1 cellular context compared by ENCODE assay signal in genomic region chr6:118651282-118652050, GRCh38.
TF ChIP-seq lines count a peak whose summit lies in the region.

TSS of gene CEP85L (minus strand) at chr6:118651591. CDS start at chr6:118651269, 322 bp downstream.

TF ChIP-seq in HepG2, 621 proteins besides CTCF, POLR2A, EP300 and RAD21 (continued from another document and continues in another):
- TF ChIP-seq ZNF770 (CRISPR knock-in tag; IDR thresholded peaks at IDR 0.05) (no peak; the same call in none of the 2 replicates), POLR2AphosphoS5 (IDR thresholded peaks at IDR 0.05; ENCODE audit: low read depth, low read length) (no peak), ELF4 (CRISPR knock-in tag; IDR thresholded peaks at IDR 0.05; ENCODE audit: borderline replicate concordance) (no peak), FOXP1 (IDR thresholded peaks at IDR 0.05) (no peak), FOXP1 (CRISPR knock-in tag; IDR thresholded peaks at IDR 0.05) (no peak), REXO4 (CRISPR knock-in tag; IDR thresholded peaks at IDR 0.05; ENCODE audit: borderline replicate concordance) (no peak), ZSCAN12 (CRISPR knock-in tag; IDR thresholded peaks at IDR 0.05) (no peak), TSC22D2 (CRISPR knock-in tag; IDR thresholded peaks at IDR 0.05; ENCODE audit: borderline replicate concordance) (0 out of 2 replicates have a peak, but pooled peaks have one; percentile 21), PRMT3 (CRISPR knock-in tag; IDR thresholded peaks at IDR 0.05; ENCODE audit: borderline replicate concordance, low read depth) (0 out of 2 replicates have a peak, but pooled peaks have one; percentile 71), ESRRA (CRISPR knock-in tag; IDR thresholded peaks at IDR 0.05; ENCODE audit: low read depth) (no peak), SATB2 (CRISPR knock-in tag; IDR thresholded peaks at IDR 0.05) (no peak), ETV5 (CRISPR knock-in tag; IDR thresholded peaks at IDR 0.05; ENCODE audit: borderline replicate concordance) (no peak; the same call in 1 of the 2 replicates), ZNF484 (CRISPR knock-in tag; IDR thresholded peaks at IDR 0.05; ENCODE audit: borderline replicate concordance, low read depth) (no peak), PBX2 (CRISPR knock-in tag; IDR thresholded peaks at IDR 0.05) (no peak), ELF1 (CRISPR knock-in tag; IDR thresholded peaks at IDR 0.05) (no peak), ADNP (CRISPR knock-in tag; IDR thresholded peaks at IDR 0.05) (no peak), ZNF766 (CRISPR knock-in tag; IDR thresholded peaks at IDR 0.05; ENCODE audit: borderline replicate concordance) (0 out of 2 replicates have a peak, but pooled peaks have one; percentile 11), ZFP36L2 (CRISPR knock-in tag; IDR thresholded peaks at IDR 0.05) (no peak), ZNF207 (IDR thresholded peaks at IDR 0.05; ENCODE audit: borderline replicate concordance) (no peak), AKAP8 (CRISPR knock-in tag; IDR thresholded peaks at IDR 0.05) (no peak), ZNF256 (CRISPR knock-in tag; conservative IDR thresholded peaks at IDR 0.05) (no peak), FUBP1 (CRISPR knock-in tag; IDR thresholded peaks at IDR 0.05; ENCODE audit: borderline replicate concordance) (no peak), ZNF773 (CRISPR knock-in tag; IDR thresholded peaks at IDR 0.05; ENCODE audit: borderline replicate concordance) (no peak), ZNF598 (CRISPR knock-in tag; IDR thresholded peaks at IDR 0.05; ENCODE audit: borderline replicate concordance) (no peak), ZSCAN5A (CRISPR knock-in tag; IDR thresholded peaks at IDR 0.05; ENCODE audit: borderline replicate concordance) (no peak), ASH2L (IDR thresholded peaks at IDR 0.05; ENCODE audit: insufficient read length, low read depth, low read length) (peak; percentile 59), ZNF276 (CRISPR knock-in tag; IDR thresholded peaks at IDR 0.05; ENCODE audit: low read depth) (peak; percentile 37; the same call in 1 of the 2 replicates), PHF20 (CRISPR knock-in tag; IDR thresholded peaks at IDR 0.05) (peak; percentile 59; the same call in 1 of the 2 replicates), RELA (CRISPR knock-in tag; IDR thresholded peaks at IDR 0.05) (no peak), SAP130 (CRISPR knock-in tag; IDR thresholded peaks at IDR 0.05; ENCODE audit: low read depth) (peak; percentile 72), RXRA (CRISPR knock-in tag; IDR thresholded peaks at IDR 0.05) (0 out of 2 replicates have a peak, but pooled peaks have one; percentile 16), WIZ (CRISPR knock-in tag; IDR thresholded peaks at IDR 0.05) (0 out of 2 replicates have a peak, but pooled peaks have one; percentile 41), ZNF652 (CRISPR knock-in tag; IDR thresholded peaks at IDR 0.05; ENCODE audit: borderline replicate concordance, low read depth) (no peak), ZNF749 (CRISPR knock-in tag; IDR thresholded peaks at IDR 0.05; ENCODE audit: borderline replicate concordance) (no peak), TCF7L2 (IDR thresholded peaks at IDR 0.05; ENCODE audit: low read depth, low read length) (no peak), DR1 (CRISPR knock-in tag; IDR thresholded peaks at IDR 0.05) (no peak), ZNF619 (CRISPR knock-in tag; IDR thresholded peaks at IDR 0.05) (peak; percentile 62; the same call in 1 of the 2 replicates), PHF21A (CRISPR knock-in tag; IDR thresholded peaks at IDR 0.05) (0 out of 2 replicates have a peak, but pooled peaks have one; percentile 32), KMT2B (CRISPR knock-in tag; IDR thresholded peaks at IDR 0.05) (peak; percentile 41; the same call in 1 of the 2 replicates), ZNF329 (CRISPR knock-in tag; IDR thresholded peaks at IDR 0.05; ENCODE audit: low read depth) (no peak; the same call in 1 of the 2 replicates), ZFYVE20 (CRISPR knock-in tag; IDR thresholded peaks at IDR 0.05; ENCODE audit: borderline replicate concordance, low read depth) (no peak), IKZF5 (CRISPR knock-in tag; IDR thresholded peaks at IDR 0.05) (0 out of 2 replicates have a peak, but pooled peaks have one; percentile 24), TFDP1 (CRISPR knock-in tag; IDR thresholded peaks at IDR 0.05; ENCODE audit: borderline replicate concordance) (peak; percentile 26; the same call in 1 of the 2 replicates), RXRB (CRISPR knock-in tag; IDR thresholded peaks at IDR 0.05; ENCODE audit: borderline replicate concordance) (no peak), ZNF367 (CRISPR knock-in tag; IDR thresholded peaks at IDR 0.05; ENCODE audit: borderline replicate concordance) (no peak), YEATS4 (CRISPR knock-in tag; IDR thresholded peaks at IDR 0.05; ENCODE audit: borderline replicate concordance) (peak; percentile 12; the same call in 1 of the 2 replicates), NR3C1 (CRISPR knock-in tag; IDR thresholded peaks at IDR 0.05) (no peak), TEAD3 (CRISPR knock-in tag; optimal IDR thresholded peaks at IDR 0.05; ENCODE audit: borderline replicate concordance) (no peak), PPARG (CRISPR knock-in tag; conservative IDR thresholded peaks at IDR 0.05) (no peak), MBNL3 (CRISPR knock-in tag; conservative IDR thresholded peaks at IDR 0.05) (no peak), GPN1 (CRISPR knock-in tag; IDR thresholded peaks at IDR 0.05; ENCODE audit: borderline replicate concordance) (no peak), HOXA9 (CRISPR knock-in tag; IDR thresholded peaks at IDR 0.05; ENCODE audit: borderline replicate concordance) (0 out of 2 replicates have a peak, but pooled peaks have one; percentile 36), ELK4 (CRISPR knock-in tag; IDR thresholded peaks at IDR 0.05; ENCODE audit: borderline replicate concordance) (no peak), PCBP1 (IDR thresholded peaks at IDR 0.05; ENCODE audit: borderline replicate concordance, low read depth, low read length) (no peak), ZFP62 (CRISPR knock-in tag; IDR thresholded peaks at IDR 0.05) (no peak), ZNF761 (CRISPR knock-in tag; conservative IDR thresholded peaks at IDR 0.05) (no peak; the same call in 1 of the 2 replicates), DBP (CRISPR knock-in tag; IDR thresholded peaks at IDR 0.05; ENCODE audit: not compliant biosample characterization) (no peak), MTERF4 (CRISPR knock-in tag; IDR thresholded peaks at IDR 0.05) (peak; percentile 83; the same call in 1 of the 2 replicates), ZSCAN30 (CRISPR knock-in tag; IDR thresholded peaks at IDR 0.05) (0 out of 2 replicates have a peak, but pooled peaks have one; percentile 41), MATR3 (CRISPR knock-in tag; IDR thresholded peaks at IDR 0.05) (no peak), GATAD2A (CRISPR knock-in tag; IDR thresholded peaks at IDR 0.05) (no peak), ZNF225 (CRISPR knock-in tag; IDR thresholded peaks at IDR 0.05) (peak; percentile 78; the same call in 1 of the 2 replicates)
